ENCODE assay signal across 19 cellular contexts in genomic region chr1:3326516-3327388, GRCh38.
"Had no signal": no experiment of that assay in that cellular context is flagged by ENCODE, and none has a peak within 500 bp of the region (broad histone marks: within the 10 kb centered on the region; RNA-seq: fewer than 3 reads in every experiment).

No MANE protein-coding gene starts in this region.

- H3K4me3 ChIP-seq: coronary artery, heart left ventricle, left lung, lung, ovary, right atrium auricular region, upper lobe of left lung, uterus had no signal

- H3K27ac ChIP-seq: coronary artery, left lung, neutrophil, ovary, right atrium auricular region, upper lobe of left lung, uterus had no signal

- H3K9me3 Mint-ChIP-seq: endodermal cell; natural killer cell treated with Interleukin-12 subunit alpha and Interleukin-12 subunit beta and Interleukin-15 and Interleukin-18, amount 100 ng/mL, for 72 hours had no signal

- ATAC-seq: heart left ventricle; left lung; natural killer cell treated with Interleukin-12 subunit alpha and Interleukin-12 subunit beta and Interleukin-15 and Interleukin-18, amount 100 ng/mL, for 72 hours had no signal

- H3K27ac Mint-ChIP-seq: endodermal cell; natural killer cell treated with Interleukin-12 subunit alpha and Interleukin-12 subunit beta and Interleukin-15 and Interleukin-18, amount 100 ng/mL, for 72 hours had no signal

- H3K27me3 ChIP-seq: ovary, right atrium auricular region, uterus had no signal

- H3K4me1 ChIP-seq: left lung had no signal

- H3K9me3 ChIP-seq: heart left ventricle, left lung, neutrophil, ovary, right atrium auricular region, upper lobe of left lung, uterus had no signal

- DNase-seq: effector CD4-positive, alpha-beta T cell; endodermal cell; foreskin melanocyte; islet precursor cell; mesenchymal stem cell; midbrain; ovary; small intestine; stimulated activated CD4-positive, alpha-beta T cell treated with anti-CD3 and anti-CD28 coated beads, Interleukin-12 subunit alpha, Interleukin-12 subunit beta, amount 100 ng/mL, for 4 hours; stimulated activated naive CD4-positive, alpha-beta T cell treated with Interleukin-2 at 50 U/mL for 16 hours; uterus had no signal

- H3K36me3 Mint-ChIP-seq: natural killer cell treated with Interleukin-12 subunit alpha and Interleukin-12 subunit beta and Interleukin-15 and Interleukin-18, amount 100 ng/mL, for 72 hours had no signal

- H3K36me3 ChIP-seq: heart left ventricle, left lung, neutrophil, ovary, right atrium auricular region, upper lobe of left lung, uterus had no signal

- H3K4me3 Mint-ChIP-seq: endodermal cell; natural killer cell treated with Interleukin-12 subunit alpha and Interleukin-12 subunit beta and Interleukin-15 and Interleukin-18, amount 100 ng/mL, for 72 hours had no signal
